ENCODE assay signal across 23 cellular contexts in the genomic region with DNA sequence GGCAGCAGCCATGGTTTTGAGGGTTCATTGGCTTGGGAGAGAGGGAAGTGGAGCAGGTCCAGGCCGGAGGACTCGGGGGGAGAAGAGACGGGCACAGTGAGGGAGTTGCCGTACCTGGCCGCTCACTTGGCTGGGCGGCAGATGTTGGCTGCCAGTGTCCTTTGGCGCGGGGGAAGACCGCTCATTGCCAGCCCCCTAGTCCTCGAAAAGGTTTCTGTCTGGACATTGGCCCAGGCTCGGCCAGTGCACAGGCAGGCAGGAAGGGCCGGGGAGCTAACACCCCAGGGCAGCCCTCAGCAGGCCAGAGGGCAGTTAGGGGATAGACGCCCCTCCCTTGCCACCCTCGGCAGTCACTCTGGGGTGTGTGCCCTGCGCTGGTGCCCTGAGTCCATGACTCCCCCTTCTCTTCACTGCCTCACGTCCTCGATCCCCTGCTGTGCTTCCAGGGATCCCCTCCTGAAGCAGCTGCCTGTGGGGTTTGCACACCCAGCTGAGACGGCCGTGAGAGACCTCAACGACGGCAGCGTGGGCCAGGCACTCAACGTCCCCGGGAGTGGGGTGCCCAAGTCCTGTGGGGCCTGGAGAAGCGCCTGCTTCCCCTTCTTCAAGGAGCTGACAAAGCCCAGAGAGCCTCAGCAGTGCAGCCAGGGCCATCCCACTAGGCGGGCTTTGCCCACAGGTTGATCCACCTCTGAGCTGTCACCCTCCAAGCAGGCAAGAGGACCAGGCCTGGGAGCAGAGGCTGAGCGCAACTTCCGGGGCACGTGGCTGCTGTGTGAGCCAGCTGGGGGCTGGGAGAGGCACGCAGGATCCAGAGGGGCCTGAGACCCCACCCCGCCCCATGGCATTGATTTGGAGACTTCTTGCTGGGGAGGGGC. TPM values are rescaled to one million over a fixed set of nuclear protein-coding genes. Genes with fewer than 3 reads are reported as not detected.
DNase-seq lines count a peak whose midpoint lies in the region; ATAC-seq and TF ChIP-seq lines count a peak whose summit lies in the region.
"Had no signal": no experiment of that assay in that cellular context is flagged by ENCODE, and none has a peak within 500 bp of the region (broad histone marks: within the 10 kb centered on the region; RNA-seq: fewer than 3 reads in every experiment).

No MANE protein-coding gene starts in this region.

- peak overlapping the region; percentile 48 for H3K27ac Mint-ChIP-seq in stimulated activated effector memory CD8-positive, alpha-beta T cell treated with anti-CD3 and anti-CD28 coated beads, Interleukin-12 subunit alpha, Interleukin-12 subunit beta, amount 100 ng/mL, for 72 hours
- H3K27ac Mint-ChIP-seq: activated CD4-positive, alpha-beta T cell treated with anti-CD3 and anti-CD28 coated beads for 36 hours had no signal

- H3K79me1 ChIP-seq in IMR-90 (ENCODE audit: low read depth in 1 of 2, low read length in 2 of 2), result no peaks in the 10 kb centered on the region

- peaks cover 74% of the 10 kb centered on the region for H3K4me1 ChIP-seq in cardiac muscle cell (ENCODE audit: low read depth)
- peaks cover 7% of the 10 kb centered on the region; the same call in 1 of the 2 replicates for H3K4me1 ChIP-seq in IMR-90 (ENCODE audit: control insufficient read depth, insufficient read depth, low read length)
- peaks cover 22 to 70% (median 67%) of the 10 kb centered on the region in 4 donors for H3K4me1 ChIP-seq in esophagus muscularis mucosa
- H3K4me1 ChIP-seq: lower lobe of right lung, pancreas, thyroid gland had no signal

- dilution Hi-C loops in IMR-90 (cut with HindIII; ENCODE audit: low sequenced_read_pairs, unreplicated experiment), result no loop called here

- no peak overlapping the region for H3K18ac ChIP-seq in IMR-90 (ENCODE audit: low read depth, low read length)

- no peaks in the 10 kb centered on the region for H3K27me3 ChIP-seq in cardiac muscle cell
- no peaks in the 10 kb centered on the region for H3K27me3 ChIP-seq in IMR-90 (ENCODE audit: control insufficient read depth, insufficient read depth, low read length)
- no peaks in the 10 kb centered on the region for H3K27me3 ChIP-seq in esophagus muscularis mucosa
- H3K27me3 ChIP-seq: adrenal gland, heart left ventricle, pancreas, thyroid gland had no signal

- POLR2A ChIA-PET in IMR-90 (lab: Charles Lee; ENCODE audit: unreplicated experiment), result no interaction called here

- no peak for TF ChIP-seq POLR2A in IMR-90 (IDR thresholded peaks at IDR 0.05; ENCODE audit: low read depth, low read length)
- TF ChIP-seq POLR2A in esophagus muscularis mucosa (IDR thresholded peaks at IDR 0.05; ENCODE audit: low read depth), result no peak

- H3K4me3 ChIP-seq in cardiac muscle cell, result no peak overlapping the region
- no peak overlapping the region for H3K4me3 ChIP-seq in IMR-90 (ENCODE audit: insufficient read depth, low read depth, low read length)
- H3K4me3 ChIP-seq in esophagus muscularis mucosa, result no peak overlapping the region
- H3K4me3 ChIP-seq: adrenal gland, heart left ventricle, lower lobe of right lung, pancreas, thyroid gland had no signal

- no peak overlapping the region for H2BK5ac ChIP-seq in IMR-90 (ENCODE audit: low read depth, low read length, poor library complexity, severe bottlenecking)

- no peak overlapping the region for H4K5ac ChIP-seq in IMR-90 (ENCODE audit: low read depth, low read length)

- in situ Hi-C loops in IMR-90 (cut with MboI; ENCODE audit: low sequenced_read_pairs), result no loop called here

- H3K9me3 Mint-ChIP-seq in stimulated activated effector memory CD8-positive, alpha-beta T cell treated with anti-CD3 and anti-CD28 coated beads, Interleukin-12 subunit alpha, Interleukin-12 subunit beta, amount 100 ng/mL, for 72 hours, result no peaks in the 10 kb centered on the region
- H3K9me3 Mint-ChIP-seq: brain; nephron progenitor cell; T-helper 2 cell treated with Interferon-gamma antibody and Interleukin-4, amounts not matched to agents 5 μg/mL and 100 μg/mL, for 36 hours had no signal

- no peak overlapping the region for H3K23ac ChIP-seq in IMR-90 (ENCODE audit: low read depth, low read length)

- H3K4ac ChIP-seq in IMR-90 (ENCODE audit: low read depth, low read length), result no peak overlapping the region

- H4K91ac ChIP-seq in IMR-90 (ENCODE audit: insufficient read depth, low read depth, low read length), result no peak overlapping the region

- no peak for DNase-seq in cardiac muscle cell (ENCODE audit: low read depth in 1 of 2, low spot score in 1 of 2)
- no peak for DNase-seq in Right ventricle myocardium superior
- DNase-seq in IMR-90, result no peak
- DNase-seq in esophagus muscularis mucosa (ENCODE audit: extremely low spot score), result no peak
- DNase-seq in stimulated activated effector memory CD8-positive, alpha-beta T cell treated with anti-CD3 and anti-CD28 coated beads, Interleukin-12 subunit alpha, Interleukin-12 subunit beta, amount 100 ng/mL, for 72 hours (ENCODE audit: low spot score in 2 of 2), result no peak
- no peak for DNase-seq in hepatic stellate cell (ENCODE audit: low spot score)
- DNase-seq: ACHN; activated CD8-positive, alpha-beta memory T cell treated with anti-CD3 and anti-CD28 coated beads for 24 hours; activated naive CD4-positive, alpha-beta T cell; adrenal gland; C1 segment of cervical spinal cord; effector CD8-positive, alpha-beta T cell; lower lobe of right lung; nephron progenitor cell; stimulated activated CD4-positive, alpha-beta T cell treated with anti-CD3 and anti-CD28 coated beads, Interleukin-4, amount 100 ng/mL, for 4 hours; stimulated activated naive CD4-positive, alpha-beta T cell treated with Interleukin-2 at 50 U/mL for 16 hours; thyroid gland had no signal

- no peak overlapping the region for H3K56ac ChIP-seq in IMR-90 (ENCODE audit: extremely low read depth, insufficient read depth, low read length)

- no peaks in the 10 kb centered on the region; the same call in 1 of the 2 replicates for H3K9me1 ChIP-seq in IMR-90 (ENCODE audit: insufficient read depth, low read length)

- peaks cover 46% of the 10 kb centered on the region for H3K36me3 Mint-ChIP-seq in stimulated activated effector memory CD8-positive, alpha-beta T cell treated with anti-CD3 and anti-CD28 coated beads, Interleukin-12 subunit alpha, Interleukin-12 subunit beta, amount 100 ng/mL, for 72 hours

- H3K36me3 ChIP-seq in cardiac muscle cell (peaks cover 25% of the 10 kb centered on the region), IMR-90 (ENCODE audit: control insufficient read depth, insufficient read depth, low read length) (peaks cover 10% of the 10 kb centered on the region; the same call in 1 of the 2 replicates), esophagus muscularis mucosa (peaks cover 15 to 34% (median 30%) of the 10 kb centered on the region in 4 donors)

- ATAC-seq in Right ventricle myocardium superior (ENCODE audit: poor library complexity) (no peak), IMR-90 (ENCODE audit: low read depth) (no peak), HG03469 (IDR thresholded peaks at IDR 0.05; ENCODE audit: unreplicated experiment) (no peak)
- peak; percentile 35 for ATAC-seq in stimulated activated effector memory CD8-positive, alpha-beta T cell treated with anti-CD3 and anti-CD28 coated beads, Interleukin-12 subunit alpha, Interleukin-12 subunit beta, amount 100 ng/mL, for 72 hours
- ATAC-seq: lower lobe of right lung, pancreas had no signal

- H3K4me2 ChIP-seq in IMR-90 (ENCODE audit: low read depth, low read length), result no peak overlapping the region

- H2AK5ac ChIP-seq in IMR-90 (ENCODE audit: low read depth, low read length), result no peak overlapping the region

- peaks cover 32% of the 10 kb centered on the region for H3K4me1 Mint-ChIP-seq in stimulated activated effector memory CD8-positive, alpha-beta T cell treated with anti-CD3 and anti-CD28 coated beads, Interleukin-12 subunit alpha, Interleukin-12 subunit beta, amount 100 ng/mL, for 72 hours

- H2BK120ac ChIP-seq in IMR-90 (ENCODE audit: low read depth, low read length), result no peak overlapping the region

- no TSS peak for BruUV-seq in IMR-90 (replicated peaks; lab: Mats Ljungman, UMichigan)

- H4K20me1 ChIP-seq in IMR-90 (ENCODE audit: insufficient read depth, low read length), result no peaks in the 10 kb centered on the region

- no peak overlapping the region for H2AK9ac ChIP-seq in IMR-90 (replicated peaks; ENCODE audit: low read depth, low read length, poor library complexity)

- H2BK20ac ChIP-seq in IMR-90 (ENCODE audit: low read depth, low read length), result no peak overlapping the region

- intact Hi-C loops in Right ventricle myocardium superior (cut with DNase I) (no loop called here), IMR-90 (cut with micrococcal nuclease) (no loop called here), esophagus muscularis mucosa (cut with DNase I) (no loop called here)

- no peak overlapping the region for H3K4me3 Mint-ChIP-seq in stimulated activated effector memory CD8-positive, alpha-beta T cell treated with anti-CD3 and anti-CD28 coated beads, Interleukin-12 subunit alpha, Interleukin-12 subunit beta, amount 100 ng/mL, for 72 hours
- H3K4me3 Mint-ChIP-seq: activated CD4-positive, alpha-beta T cell treated with anti-CD3 and anti-CD28 coated beads for 36 hours; brain; nephron progenitor cell; T-helper 2 cell treated with Interferon-gamma antibody and Interleukin-4, amounts not matched to agents 5 μg/mL and 100 μg/mL, for 36 hours had no signal

- TF ChIP-seq EP300 in esophagus muscularis mucosa (IDR thresholded peaks at IDR 0.05), result no peak

- TF ChIP-seq RAD21 in IMR-90 (IDR thresholded peaks at IDR 0.05; ENCODE audit: low read length), result no peak

- H3K9me3 ChIP-seq in cardiac muscle cell (ENCODE audit: low read depth) (no peaks in the 10 kb centered on the region), IMR-90 (ENCODE audit: control insufficient read depth, insufficient read depth, low read length) (no peaks in the 10 kb centered on the region), esophagus muscularis mucosa (no peaks in the 10 kb centered on the region)
- H3K9me3 ChIP-seq: adrenal gland, heart left ventricle, lower lobe of right lung, pancreas, thyroid gland had no signal

- peak overlapping the region; percentile 93 for H3K27ac ChIP-seq in cardiac muscle cell
- no peak overlapping the region for H3K27ac ChIP-seq in IMR-90 (ENCODE audit: insufficient read depth, low read length)
- H3K27ac ChIP-seq in esophagus muscularis mucosa (replicated peaks in 1 of 4), result peak overlapping the region; percentile 20 to 93 (median 54)
- H3K27ac ChIP-seq: adrenal gland, lower lobe of right lung, pancreas, thyroid gland had no signal

- CTCF ChIA-PET in IMR-90 (lab: Yijun Ruan, JAX), result no interaction called here

- TF ChIP-seq CTCF in cardiac muscle cell (IDR thresholded peaks at IDR 0.05; ENCODE audit: low read depth, low read length), result no peak
- no peak for TF ChIP-seq CTCF in IMR-90 (conservative IDR thresholded peaks at IDR 0.05; ENCODE audit: low read depth, low read length)
- no peak for TF ChIP-seq CTCF in esophagus muscularis mucosa (IDR thresholded peaks at IDR 0.05)

- peak overlapping the region; percentile 14 for H2AFZ ChIP-seq in IMR-90 (replicated peaks; ENCODE audit: low read length, poor library complexity)

- H2BK15ac ChIP-seq in IMR-90 (ENCODE audit: low read depth, low read length), result no peak overlapping the region

- WGBS in IMR-90 (ENCODE audit: extremely low coverage in 2 of 2, insufficient read length in 1 of 2), 2 experiments, result 83% methylated on average over 7 of the region's 31 CpGs; no CpG with 5 or more reads in 1 of the 2 experiments
- 71% methylated on average over 18 of the region's 31 CpGs for WGBS in esophagus muscularis mucosa

- H4K8ac ChIP-seq in IMR-90 (ENCODE audit: low read depth in 2 of 2, low read length in 2 of 2), result no peak overlapping the region

- no peak overlapping the region for H3K14ac ChIP-seq in IMR-90 (replicated peaks; ENCODE audit: low read depth, low read length)

- no peak overlapping the region for H3K9ac ChIP-seq in IMR-90 (ENCODE audit: low read depth, low read length)

RNA-seq across cellular contexts. Expression of gene RBM38, which starts 20.4 kb away (rescaled TPM):
- 420 and 625 TPM in 2 replicates for total RNA-seq in cardiac muscle cell
- polyA plus RNA-seq in cardiac muscle cell, result 404 and 626 TPM in 2 replicates
- total RNA-seq in Right ventricle myocardium superior, result 91.5 TPM
- 5.2 and 6.9 TPM in 2 replicates for total RNA-seq in IMR-90 (2012; rRNA removed)
- polyA plus RNA-seq in IMR-90 (2012; rRNA removed), result 11.9 and 14.6 TPM in 2 replicates
- 9.7 and 20.7 TPM in 2 replicates for polyA plus RNA-seq in IMR-90 (2012; cell fraction: cytosol; rRNA removed)
- 10.0 and 19.1 TPM in 2 replicates for polyA plus RNA-seq in IMR-90 (2012; cell fraction: nucleus; rRNA removed; ENCODE audit: low replicate concordance)
- total RNA-seq in esophagus muscularis mucosa, result 100 to 1,000 TPM in 2 of 4 donors, 10 to 100 TPM in 2; 67.6 to 203 (median 139) TPM
